Comparison of ENCODE assay signal across 12 cellular contexts in the genomic region with DNA sequence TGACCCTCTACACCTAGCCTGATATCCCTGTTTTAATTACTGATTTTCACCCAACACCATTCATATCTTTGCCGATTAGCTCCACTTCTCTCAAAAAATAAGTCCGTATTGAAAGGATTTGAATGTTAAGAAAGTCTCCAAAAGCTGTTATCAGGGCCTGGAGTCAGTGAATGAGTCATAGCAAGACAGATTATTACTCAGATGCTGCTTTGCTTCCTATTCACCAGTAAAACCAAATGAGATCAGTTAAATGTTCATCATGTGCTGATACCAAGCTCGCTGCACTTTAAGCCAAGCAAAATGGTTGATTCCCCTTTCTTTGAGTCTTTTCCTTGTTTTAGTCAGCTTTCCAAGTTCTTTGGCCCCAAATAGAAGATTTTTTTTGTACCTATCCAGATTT.
A peak's percentile ranks its signal among the peaks of the same experiment; 100 is the strongest.
DNase-seq lines count a peak whose midpoint lies in the region; ATAC-seq lines count a peak whose summit lies in the region.
"Had no signal": no experiment of that assay in that cellular context is flagged by ENCODE, and none has a peak within 500 bp of the region (broad histone marks: within the 10 kb centered on the region; RNA-seq: fewer than 3 reads in every experiment).

No MANE protein-coding gene starts in this region.

- H3K4me1 Mint-ChIP-seq in activated T-helper 17 cell treated with anti-CD3 and anti-CD28 coated beads, Interleukin-2, amount 50 U/mL, for 72 hours: no peaks in the 10 kb centered on the region

- H3K36me3 Mint-ChIP-seq in activated T-helper 17 cell treated with anti-CD3 and anti-CD28 coated beads, Interleukin-2, amount 50 U/mL, for 72 hours (ENCODE audit: low read depth): no peaks in the 10 kb centered on the region

- peak; percentile 74 for ATAC-seq in HG03354 (IDR thresholded peaks at IDR 0.05; ENCODE audit: poor library complexity, severe bottlenecking, unreplicated experiment)
- ATAC-seq in activated T-helper 17 cell treated with anti-CD3 and anti-CD28 coated beads, Interleukin-2, amount 50 U/mL, for 72 hours (replicated peaks): peak; percentile 24
- ATAC-seq in GM21576 (IDR thresholded peaks at IDR 0.05; ENCODE audit: unreplicated experiment): no peak

- no peak overlapping the region for H3K27ac Mint-ChIP-seq in activated T-helper 17 cell treated with anti-CD3 and anti-CD28 coated beads, Interleukin-2, amount 50 U/mL, for 72 hours
- H3K27ac Mint-ChIP-seq: activated T-helper 1 cell treated with anti-CD3 and anti-CD28 coated beads, Interleukin-12 subunit alpha, Interleukin-12 subunit beta, Interleukin-2, Interleukin-4 antibody, amounts not matched to agents 30 ng/mL and 10 ng/mL and 1 ng/mL, durations not matched to agents 14 hours and 24 hours and 36 hours had no signal

- no peaks in the 10 kb centered on the region for H3K27me3 Mint-ChIP-seq in activated T-helper 17 cell treated with anti-CD3 and anti-CD28 coated beads, Interleukin-2, amount 50 U/mL, for 72 hours

- H3K4me3 Mint-ChIP-seq in activated T-helper 17 cell treated with anti-CD3 and anti-CD28 coated beads, Interleukin-2, amount 50 U/mL, for 72 hours: no peak overlapping the region
- H3K4me3 Mint-ChIP-seq: activated T-helper 1 cell treated with anti-CD3 and anti-CD28 coated beads, Interleukin-12 subunit alpha, Interleukin-12 subunit beta, Interleukin-2, Interleukin-4 antibody, amounts not matched to agents 30 ng/mL and 10 ng/mL and 1 ng/mL, durations not matched to agents 14 hours and 24 hours and 36 hours had no signal

- DNase-seq in ELR (ENCODE audit: low read depth) (peak; percentile 4), kidney glomerular epithelial cell (lab: John Stamatoyannopoulos, UW) (peak; percentile 44), retina (no peak), NCI-H526 (lab: John Stamatoyannopoulos, UW) (no peak), HK-2 (ENCODE audit: unreplicated experiment) (no peak)
- DNase-seq: activated CD4-positive, CD25-positive, alpha-beta regulatory T cell; Caco-2; NCI-H345 had no signal

- H3K9me3 Mint-ChIP-seq in activated T-helper 17 cell treated with anti-CD3 and anti-CD28 coated beads, Interleukin-2, amount 50 U/mL, for 72 hours: no peaks in the 10 kb centered on the region
- H3K9me3 Mint-ChIP-seq: activated T-helper 1 cell treated with anti-CD3 and anti-CD28 coated beads, Interleukin-12 subunit alpha, Interleukin-12 subunit beta, Interleukin-2, Interleukin-4 antibody, amounts not matched to agents 30 ng/mL and 10 ng/mL and 1 ng/mL, durations not matched to agents 14 hours and 24 hours and 36 hours had no signal

Comparison
In these comparisons a context has a peak if more than half of its experiments do, and no peak if none do; other contexts are left out.
1. DNase-seq: peak in ELR (single experiment) and kidney glomerular epithelial cell (single experiment); none in retina (single experiment), NCI-H526 (0 of 2) and HK-2 (single experiment).